In the genomic region with DNA sequence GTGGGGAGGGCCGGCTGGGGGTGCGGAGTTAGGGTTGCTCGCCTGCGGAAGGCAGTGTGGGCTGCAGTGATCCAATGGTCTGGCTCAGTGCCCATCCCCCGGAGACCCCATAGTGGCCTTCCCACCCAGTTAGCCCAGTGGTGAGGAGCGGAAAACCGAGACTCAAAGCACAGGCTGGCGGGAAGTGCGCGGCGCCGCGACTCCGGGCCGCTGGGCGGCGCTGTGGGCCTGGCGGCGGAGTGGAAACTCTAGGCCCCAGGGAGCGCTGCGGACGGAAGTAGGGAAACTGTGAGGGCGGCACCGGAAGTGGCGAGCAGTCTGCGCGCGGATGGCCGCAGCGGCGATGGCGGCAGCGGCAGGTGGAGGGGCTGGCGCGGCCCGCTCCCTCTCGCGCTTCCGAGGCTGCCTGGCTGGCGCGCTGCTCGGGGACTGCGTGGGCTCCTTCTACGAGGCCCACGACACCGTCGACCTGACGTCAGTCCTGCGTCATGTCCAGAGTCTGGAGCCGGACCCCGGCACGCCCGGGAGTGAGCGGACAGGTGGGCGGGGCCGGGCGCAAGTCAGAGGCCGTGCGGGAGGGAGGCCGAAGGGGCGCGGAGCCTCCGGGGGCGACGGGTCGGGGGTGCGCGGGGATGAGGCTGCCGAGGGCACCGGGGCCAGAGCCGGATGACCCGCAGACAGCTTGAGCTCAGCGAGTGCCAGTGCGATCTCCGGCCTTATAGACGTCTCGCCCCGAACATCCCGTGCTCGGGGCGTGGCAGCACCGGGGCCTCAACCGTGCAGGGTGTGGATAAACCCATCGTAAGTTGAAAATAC, we compare ENCODE assay signal across 1 cellular context.
TF ChIP-seq lines count a peak whose summit lies in the region.

A gene with protein sequence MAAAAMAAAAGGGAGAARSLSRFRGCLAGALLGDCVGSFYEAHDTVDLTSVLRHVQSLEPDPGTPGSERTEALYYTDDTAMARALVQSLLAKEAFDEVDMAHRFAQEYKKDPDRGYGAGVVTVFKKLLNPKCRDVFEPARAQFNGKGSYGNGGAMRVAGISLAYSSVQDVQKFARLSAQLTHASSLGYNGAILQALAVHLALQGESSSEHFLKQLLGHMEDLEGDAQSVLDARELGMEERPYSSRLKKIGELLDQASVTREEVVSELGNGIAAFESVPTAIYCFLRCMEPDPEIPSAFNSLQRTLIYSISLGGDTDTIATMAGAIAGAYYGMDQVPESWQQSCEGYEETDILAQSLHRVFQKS (plus strand): TSS at position 316 of the 816 bp plus-strand sequence. CDS start 13 bp downstream, at position 329.

TF ChIP-seq in IMR-90, 13 proteins besides CTCF, POLR2A, EP300 and RAD21 (continued from another document):
- TF ChIP-seq, protein P1, sequence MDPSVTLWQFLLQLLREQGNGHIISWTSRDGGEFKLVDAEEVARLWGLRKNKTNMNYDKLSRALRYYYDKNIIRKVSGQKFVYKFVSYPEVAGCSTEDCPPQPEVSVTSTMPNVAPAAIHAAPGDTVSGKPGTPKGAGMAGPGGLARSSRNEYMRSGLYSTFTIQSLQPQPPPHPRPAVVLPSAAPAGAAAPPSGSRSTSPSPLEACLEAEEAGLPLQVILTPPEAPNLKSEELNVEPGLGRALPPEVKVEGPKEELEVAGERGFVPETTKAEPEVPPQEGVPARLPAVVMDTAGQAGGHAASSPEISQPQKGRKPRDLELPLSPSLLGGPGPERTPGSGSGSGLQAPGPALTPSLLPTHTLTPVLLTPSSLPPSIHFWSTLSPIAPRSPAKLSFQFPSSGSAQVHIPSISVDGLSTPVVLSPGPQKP (IDR thresholded peaks at IDR 0.05; ENCODE audit: borderline replicate concordance, low read depth, low read length): 0 out of 2 replicates have a peak, but pooled peaks have one; percentile 80
- TF ChIP-seq MXI1 (IDR thresholded peaks at IDR 0.05; ENCODE audit: borderline replicate concordance, low read depth, low read length): peak; percentile 77; the same call in 1 of the 2 replicates
- no peak for TF ChIP-seq MAFK (IDR thresholded peaks at IDR 0.05; ENCODE audit: low read depth, low read length)
